ENCODE assay signal across 8 cellular contexts in the genomic region with DNA sequence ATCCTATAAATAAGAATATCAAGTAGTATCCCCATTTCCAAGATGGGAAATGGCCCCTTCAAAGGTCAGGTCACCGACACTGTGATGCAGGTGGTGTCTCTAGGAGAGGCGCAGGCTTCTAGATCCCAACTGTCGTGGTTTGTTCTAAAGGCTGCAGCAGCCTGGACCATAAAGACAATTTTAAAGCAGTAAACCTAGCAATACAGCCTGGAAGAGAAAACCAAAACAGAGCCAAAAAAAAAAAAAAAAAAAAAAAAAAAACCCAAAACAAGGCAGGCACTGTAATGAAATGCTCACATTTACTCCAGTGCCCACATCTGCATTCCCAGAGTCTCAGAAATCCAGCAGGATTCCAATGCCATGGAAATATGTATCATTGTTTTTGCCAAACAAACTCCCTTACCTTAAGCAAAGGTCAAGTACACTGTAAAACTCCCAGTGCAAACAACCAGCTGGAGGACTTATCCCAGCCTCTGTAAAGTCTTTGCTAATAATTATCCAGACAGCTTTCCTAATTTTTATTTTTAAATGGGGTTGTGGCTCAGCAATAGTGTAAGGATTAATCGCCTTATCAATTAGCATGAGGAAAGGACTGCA.
A peak's percentile ranks its signal among the peaks of the same experiment; 100 is the strongest.
DNase-seq lines count a peak whose midpoint lies in the region; ATAC-seq and FAIRE-seq lines count a peak whose summit lies in the region.

No MANE protein-coding gene starts in this region.

- peak overlapping the region; percentile 69 for H3K4me3 Mint-ChIP-seq in natural killer cell treated with Interleukin-12 subunit alpha and Interleukin-12 subunit beta and Interleukin-15 and Interleukin-18, amount 100 ng/mL, for 72 hours

- H3K4me1 ChIP-seq in Karpas-422 (ENCODE audit: low read length) (peaks cover 40% of the 10 kb centered on the region), duodenal mucosa (ENCODE audit: control insufficient read depth in 1 of 2, insufficient read depth in 2 of 2, low read length in 2 of 2) (peaks cover 45 to 47% of the 10 kb centered on the region in 2 donors), SJCRH30 (peaks cover 15% of the 10 kb centered on the region)

- FAIRE-seq in GM19239 (lab: Jason Lieb, UNC): no peak

- peaks cover 6 to 9% of the 10 kb centered on the region in 2 donors for H3K4me1 Mint-ChIP-seq in natural killer cell treated with Interleukin-12 subunit alpha and Interleukin-12 subunit beta and Interleukin-15 and Interleukin-18, amount 100 ng/mL, for 72 hours (ENCODE audit: low read depth in 2 of 2)

- H3K27ac Mint-ChIP-seq in natural killer cell treated with Interleukin-12 subunit alpha and Interleukin-12 subunit beta and Interleukin-15 and Interleukin-18, amount 100 ng/mL, for 72 hours: peak overlapping the region in 1 of 2 donors; percentile 82

- H3K9ac ChIP-seq in Karpas-422 (ENCODE audit: low read length) (peak overlapping the region; percentile 54), duodenal mucosa (ENCODE audit: low read depth in 1 of 2, low read length in 2 of 2) (peak overlapping the region in 1 of 2 donors; percentile 45)

- H3K4me2 ChIP-seq in Karpas-422 (ENCODE audit: low read depth, low read length, poor library complexity, severe bottlenecking): peak overlapping the region; percentile 71

- peak overlapping the region; percentile 25; the same call in 1 of the 2 replicates for H3K27ac ChIP-seq in Karpas-422 (ENCODE audit: low read length)
- H3K27ac ChIP-seq in duodenal mucosa (ENCODE audit: low read depth, low read length): peak overlapping the region; percentile 77
- H3K27ac ChIP-seq in SJCRH30: no peak overlapping the region

- no peaks in the 10 kb centered on the region for H3K36me3 Mint-ChIP-seq in natural killer cell treated with Interleukin-12 subunit alpha and Interleukin-12 subunit beta and Interleukin-15 and Interleukin-18, amount 100 ng/mL, for 72 hours

- DNase-seq in AG20443 (ENCODE audit: low spot score): peak; percentile 21
- no peak for DNase-seq in Karpas-422
- no peak for DNase-seq in natural killer cell treated with Interleukin-12 subunit alpha and Interleukin-12 subunit beta and Interleukin-15 and Interleukin-18, amount 100 ng/mL, for 72 hours (ENCODE audit: low spot score)
- no peak for DNase-seq in GM19239 (ENCODE audit: insufficient read length, low spot score)
- DNase-seq in SJCRH30: no peak
- no peak for DNase-seq in DMS79 (lab: John Stamatoyannopoulos, UW)

- no peaks in the 10 kb centered on the region for H3K9me2 ChIP-seq in Karpas-422 (replicated peaks; ENCODE audit: insufficient read depth, low read length)

- ATAC-seq in natural killer cell treated with Interleukin-12 subunit alpha and Interleukin-12 subunit beta and Interleukin-15 and Interleukin-18, amount 100 ng/mL, for 72 hours: no peak
- ATAC-seq in HG03442 (IDR thresholded peaks at IDR 0.05; ENCODE audit: unreplicated experiment): no peak

- H3K79me2 ChIP-seq in Karpas-422 (ENCODE audit: low read length): no peaks in the 10 kb centered on the region

- no peaks in the 10 kb centered on the region for H3K36me3 ChIP-seq in Karpas-422 (ENCODE audit: insufficient read depth, low read length)
- peaks cover 0 to 14% of the 10 kb centered on the region in 2 donors for H3K36me3 ChIP-seq in duodenal mucosa (ENCODE audit: control insufficient read depth in 1 of 2, insufficient read depth in 2 of 2, low read length in 2 of 2)
- no peaks in the 10 kb centered on the region for H3K36me3 ChIP-seq in SJCRH30

- H2AFZ ChIP-seq in Karpas-422 (ENCODE audit: low read length): no peak overlapping the region

- H4K20me1 ChIP-seq in Karpas-422 (ENCODE audit: insufficient read depth, low read depth, low read length): no peaks in the 10 kb centered on the region

- H3K27me3 ChIP-seq in Karpas-422 (ENCODE audit: low read length): no peaks in the 10 kb centered on the region
- no peaks in the 10 kb centered on the region for H3K27me3 ChIP-seq in duodenal mucosa (ENCODE audit: control insufficient read depth in 1 of 2, insufficient read depth in 2 of 2, low read length in 2 of 2)
- no peaks in the 10 kb centered on the region for H3K27me3 ChIP-seq in SJCRH30

- no peaks in the 10 kb centered on the region for H3K9me3 Mint-ChIP-seq in natural killer cell treated with Interleukin-12 subunit alpha and Interleukin-12 subunit beta and Interleukin-15 and Interleukin-18, amount 100 ng/mL, for 72 hours

- peak overlapping the region; percentile 60; the same call in 1 of the 2 replicates for H3K4me3 ChIP-seq in Karpas-422 (ENCODE audit: low read length)
- peak overlapping the region in 1 of 2 donors; percentile 55 for H3K4me3 ChIP-seq in duodenal mucosa (ENCODE audit: low read depth in 1 of 2, low read length in 2 of 2)
- H3K4me3 ChIP-seq in SJCRH30: no peak overlapping the region

- H3K9me3 ChIP-seq in Karpas-422 (ENCODE audit: low read length) (no peaks in the 10 kb centered on the region), duodenal mucosa (ENCODE audit: control insufficient read depth in 1 of 2, low read length in 2 of 2) (no peaks in the 10 kb centered on the region), SJCRH30 (replicated peaks) (no peaks in the 10 kb centered on the region)

- H3K27me3 Mint-ChIP-seq in natural killer cell treated with Interleukin-12 subunit alpha and Interleukin-12 subunit beta and Interleukin-15 and Interleukin-18, amount 100 ng/mL, for 72 hours: peaks cover 0 to 16% of the 10 kb centered on the region in 2 donors
